20 cellular contexts compared by ENCODE assay signal in genomic region chr16:50519602-50520001, GRCh38. TPM values are rescaled to one million over a fixed set of nuclear protein-coding genes. Genes with fewer than 3 reads are reported as not detected.
DNase-seq lines count a peak whose midpoint lies in the region; ATAC-seq, FAIRE-seq and TF ChIP-seq lines count a peak whose summit lies in the region.
"Had no signal": no experiment of that assay in that cellular context is flagged by ENCODE, and none has a peak within 500 bp of the region (broad histone marks: within the 10 kb centered on the region; RNA-seq: fewer than 3 reads in every experiment).

No MANE protein-coding gene starts in this region.

- TF ChIP-seq POLR2A in K562 (conservative IDR thresholded peaks at IDR 0.05) (no peak), HepG2 (IDR thresholded peaks at IDR 0.05; ENCODE audit: insufficient read depth in 1 of 2, low read depth in 2 of 2, low read length in 2 of 2) (no peak)

- FAIRE-seq in K562 (lab: Jason Lieb, UNC) (no peak), HepG2 (lab: Jason Lieb, UNC) (no peak)
- FAIRE-seq: A549, G401.6, GM12892, H54 had no signal

- H3K9ac ChIP-seq in K562 (ENCODE audit: insufficient read depth in 1 of 2, low read depth in 2 of 2, low read length in 2 of 2), result no peak overlapping the region
- H3K9ac ChIP-seq in HepG2 (ENCODE audit: insufficient read depth, low read depth, low read length), result peak overlapping the region; percentile 42

- H4K20me1 ChIP-seq in K562 (replicated peaks; ENCODE audit: control insufficient read depth, insufficient read depth, low read length) (no peaks in the 10 kb centered on the region), HepG2 (ENCODE audit: insufficient read depth, low read length) (no peaks in the 10 kb centered on the region)

- POLR2A ChIA-PET in K562 (lab: Yijun Ruan, JAX) (no interaction called here), HepG2 (lab: Yijun Ruan, JAX) (interaction anchor here (0.8 to 6.6 kb wide), 15 partner anchors 9 to 147 kb away, joined by 3 to 143 read pairs (median 9); partner anchors contain the start of gene NKD1)

- intact Hi-C loops in K562 (cut with micrococcal nuclease) (no loop called here), dorsolateral prefrontal cortex (cut with DNase I) (loop anchor here in 1 of 2 donors (2.0 to 5.0 kb wide), 3 partner anchors 21 to 147 kb away; no protein-coding TSS in a partner anchor), HepG2 (cut with micrococcal nuclease; ENCODE audit: unreplicated experiment) (loop anchor here (1.0 to 5.0 kb wide), 6 partner anchors 11 to 147 kb away; no protein-coding TSS in a partner anchor)

- no peaks in the 10 kb centered on the region; a peak in 1 of 5 replicates for H3K27me3 ChIP-seq in K562 (ENCODE audit: control insufficient read depth in 2 of 2, insufficient read depth in 2 of 2, low read length in 2 of 2)
- H3K27me3 ChIP-seq in dorsolateral prefrontal cortex, result peaks cover 0 to 3% (median 0%) of the 10 kb centered on the region in 45 donors
- H3K27me3 ChIP-seq in HepG2 (ENCODE audit: control insufficient read depth in 1 of 2, insufficient read depth in 2 of 2, low read length in 2 of 2), result no peaks in the 10 kb centered on the region

- H3K4me2 ChIP-seq in K562 (ENCODE audit: insufficient read depth, low read length) (no peak overlapping the region), HepG2 (ENCODE audit: low read depth, low read length) (no peak overlapping the region)
- H3K4me2 ChIP-seq: A549 had no signal

- TF ChIP-seq CTCF in K562 (IDR thresholded peaks at IDR 0.05 in 2 of 3, conservative IDR thresholded peaks at IDR 0.05 in 1 of 3; ENCODE audit: insufficient read depth in 2 of 3, low read depth in 1 of 3, low read length in 3 of 3) (no peak), dorsolateral prefrontal cortex (IDR thresholded peaks at IDR 0.05 in 54 of 56, conservative IDR thresholded peaks at IDR 0.05 in 2 of 56; ENCODE audit: low read depth in 1 of 56, partially characterized antibody in 56 of 56) (no peak), HepG2 (CRISPR knock-in tag; IDR thresholded peaks at IDR 0.05) (no peak)

- CTCF ChIA-PET in K562 (lab: Yijun Ruan, JAX; ENCODE audit: low intra/inter-chr PET ratio) (no interaction called here), HepG2 (lab: Yijun Ruan, JAX; ENCODE audit: low intra/inter-chr PET ratio, low total read pairs) (no interaction called here)

- in situ Hi-C loops in K562 (cut with MboI) (loop anchor here (25.0 kb wide), 1 partner anchor 307 kb away; no protein-coding TSS in a partner anchor), HepG2 (cut with HindIII; ENCODE audit: extremely low pct_ligation_motif_present, low pct_unique_long_range_greater_than_20kb) (no loop called here)

- TF ChIP-seq EP300 in K562 (IDR thresholded peaks at IDR 0.05; ENCODE audit: low read length) (no peak), HepG2 (IDR thresholded peaks at IDR 0.05; ENCODE audit: low read depth in 2 of 2, low read length in 2 of 2) (no peak), HepG2 (CRISPR knock-in tag; IDR thresholded peaks at IDR 0.05; ENCODE audit: borderline replicate concordance) (no peak)

- H3K9me3 ChIP-seq in K562 (replicated peaks; ENCODE audit: control insufficient read depth, insufficient read depth, low read depth, low read length), result no peaks in the 10 kb centered on the region
- peaks cover 28% of the 10 kb centered on the region for H3K9me3 ChIP-seq in HepG2 (ENCODE audit: low read length)

- H3K27ac ChIP-seq in K562 (ENCODE audit: extremely low read depth, low read depth, low read length) (no peak overlapping the region), dorsolateral prefrontal cortex (peak overlapping the region in 47 of 59 donors; percentile 4 to 93 (median 82)), HepG2 (ENCODE audit: extremely low read length, insufficient read depth, low read length) (peak overlapping the region; percentile 89), substantia nigra (ENCODE audit: low read depth, low read length, poor library complexity, severe bottlenecking) (peak overlapping the region; percentile 75)
- H3K27ac ChIP-seq: A549 had no signal

- H3K79me2 ChIP-seq in K562 (ENCODE audit: control insufficient read depth, insufficient read depth, low read length), result no peaks in the 10 kb centered on the region
- H3K79me2 ChIP-seq in HepG2 (ENCODE audit: insufficient read depth, low read length), result peaks cover 45% of the 10 kb centered on the region

- no peaks in the 10 kb centered on the region for H3K9me1 ChIP-seq in K562 (ENCODE audit: control insufficient read depth, insufficient read depth, low read length)

- TF ChIP-seq RAD21 in K562 (CRISPR knock-in tag; conservative IDR thresholded peaks at IDR 0.05 in 1 of 2, IDR thresholded peaks at IDR 0.05 in 1 of 2) (no peak), HepG2 (CRISPR knock-in tag; IDR thresholded peaks at IDR 0.05) (no peak)

- BruUV-seq in K562 (replicated peaks; lab: Mats Ljungman, UMichigan) (no TSS peak), HepG2 (replicated peaks; lab: Mats Ljungman, UMichigan) (no TSS peak)

- ATAC-seq in K562 (no peak), HepG2 (no peak)
- ATAC-seq: A549 had no signal

- H3K4me1 ChIP-seq in K562 (replicated peaks in 1 of 2; ENCODE audit: control insufficient read depth in 2 of 2, insufficient read depth in 2 of 2, low read length in 2 of 2), result no peaks in the 10 kb centered on the region
- H3K4me1 ChIP-seq in HepG2 (ENCODE audit: insufficient read depth, low read length), result peaks cover 75% of the 10 kb centered on the region
- H3K4me1 ChIP-seq: A549 had no signal

- no peak overlapping the region for H3K4me3 ChIP-seq in K562
- H3K4me3 ChIP-seq in dorsolateral prefrontal cortex, result no peak overlapping the region
- H3K4me3 ChIP-seq in HepG2 (replicated peaks in 1 of 3; ENCODE audit: insufficient read depth in 1 of 3, low read depth in 2 of 3, low read length in 3 of 3), result no peak overlapping the region
- H3K4me3 ChIP-seq: A549 had no signal

- 0% methylated on average over 3 of the region's 3 CpGs for WGBS in K562 (ENCODE audit: insufficient coverage, low coverage, missing lambda C conversion rate)
- WGBS in HepG2 (ENCODE audit: low lambda C conversion rate), result 94% methylated on average over 3 of the region's 3 CpGs

- DNase-seq in K562 (ENCODE audit: extremely low read depth in 1 of 4, low spot score in 3 of 4) (no peak), dorsolateral prefrontal cortex (no peak), HepG2 (ENCODE audit: low spot score) (no peak), substantia nigra (lab: John Stamatoyannopoulos, UW) (no peak), D341Med (ENCODE audit: low spot score) (no peak)
- no peak for DNase-seq in activated T-cell treated with anti-CD3 and anti-CD28 coated beads, Interleukin-2, amount 50 U/mL, for 48 hours
- DNase-seq in activated effector memory CD4-positive, alpha-beta T cell treated with anti-CD3 and anti-CD28 coated beads, Interleukin-2, amount 50 U/mL, for 16 hours, result no peak
- DNase-seq: 8988T; ACHN; Calu3; CD4-positive, alpha-beta memory T cell; COR-L47; DMS153; DND-41; GOT3; HCEC 1CT had no signal

- no peaks in the 10 kb centered on the region for H3K36me3 ChIP-seq in K562 (ENCODE audit: control insufficient read depth, insufficient read depth, low read length)
- peaks cover 20 to 46% of the 10 kb centered on the region in 2 experiments for H3K36me3 ChIP-seq in HepG2 (replicated peaks in 1 of 2; ENCODE audit: control insufficient read depth in 1 of 2, insufficient read depth in 2 of 2, low read length in 2 of 2)

- H2AFZ ChIP-seq in K562 (ENCODE audit: low read depth, low read length) (no peak overlapping the region), HepG2 (ENCODE audit: low read length) (no peak overlapping the region)

RNA-seq across cellular contexts. Expression of gene NKD1, which starts 28.6 kb away (rescaled TPM):
- 0.02 TPM in 1 of 2 replicates, not detected in the other for total RNA-seq in K562 (2011; cell fraction: chromatin; rRNA removed; ENCODE audit: low replicate concordance)
- total RNA-seq in K562 (2011; cell fraction: nucleolus; rRNA removed), result not detected in 2 replicates
- under 0.01 and 0.08 TPM in 2 replicates for total RNA-seq in K562 (2011; cell fraction: nucleoplasm; rRNA removed)
- 0.04 and 0.18 TPM in 2 replicates for total RNA-seq in K562 (2014; rRNA removed)
- total RNA-seq in K562 (2014; rRNA removed; fragmentation: Illumina TruSeq; extraction: Trizol), result under 0.01 TPM in 2 replicates
- 0.07 and 0.08 TPM in 2 replicates for total RNA-seq in K562 (2015; rRNA removed; fragmentation: Illumina TruSeq; extraction: Trizol)
- total RNA-seq in K562 (2021), result 0.22 and 0.24 TPM in 2 replicates
- polyA plus RNA-seq in K562 (2011; rRNA removed), result under 0.01 and 0.11 TPM in 2 replicates
- polyA plus RNA-seq in K562 (2011; cell fraction: cytosol; rRNA removed), result under 0.01 and 0.39 TPM in 2 replicates
- 0.11 and 0.33 TPM in 2 replicates for polyA plus RNA-seq in K562 (2011; cell fraction: nucleus; rRNA removed)
- 0.03 and 0.04 TPM in 2 replicates for polyA plus RNA-seq in K562 (2012)
- polyA plus RNA-seq in K562 (2014; fragmentation: Illumina TruSeq; extraction: Trizol), result 0.01 and 0.07 TPM in 2 replicates
- not detected for polyA plus RNA-seq in K562 (2014; fragmentation: Nextera tagmentation; extraction: Ambion mirVana)
- 0.04 TPM in 1 of 2 replicates, not detected in the other for polyA plus RNA-seq in K562 (2014; rRNA removed)
- polyA minus RNA-seq in K562 (2011; rRNA and poly(A)+ RNA removed), result under 0.01 TPM in 2 replicates
- not detected in 2 replicates for polyA minus RNA-seq in K562 (2011; cell fraction: cytosol; rRNA and poly(A)+ RNA removed)
- polyA minus RNA-seq in K562 (2011; cell fraction: nucleus; rRNA and poly(A)+ RNA removed), result under 0.01 and 0.22 TPM in 2 replicates
- total RNA-seq in dorsolateral prefrontal cortex, result 10 to 100 TPM in 89 of 120 experiments, 1 to 10 TPM in 31; 3.8 to 25.7 (median 12.7) TPM
- 59.0 and 70.4 TPM in 2 replicates for total RNA-seq in HepG2 (2016; rRNA removed; fragmentation: Illumina TruSeq; extraction: Trizol)
- total RNA-seq in HepG2 (2016; cell fraction: cytosol; rRNA removed; fragmentation: Illumina TruSeq; extraction: Trizol; ENCODE audit: low read depth), result 19.9 and 25.5 TPM in 2 replicates
- total RNA-seq in HepG2 (2016; cell fraction: insoluble cytoplasmic fraction; rRNA removed; fragmentation: Illumina TruSeq; extraction: Trizol), result 50.0 and 70.7 TPM in 2 replicates
- 136 and 148 TPM in 2 replicates for total RNA-seq in HepG2 (2016; cell fraction: membrane; rRNA removed; fragmentation: Illumina TruSeq; extraction: Trizol)
- total RNA-seq in HepG2 (2016; cell fraction: nucleus; rRNA removed; fragmentation: Illumina TruSeq; extraction: Trizol), result 61.9 and 70.6 TPM in 2 replicates
- 86.1 and 121 TPM in 2 replicates for polyA plus RNA-seq in HepG2 (2011; rRNA removed)
- polyA plus RNA-seq in HepG2 (2011; cell fraction: cytosol; rRNA removed), result 22.3 and 49.7 TPM in 2 replicates
- polyA plus RNA-seq in HepG2 (2011; cell fraction: nucleus; rRNA removed), result 150 and 275 TPM in 2 replicates
- polyA plus RNA-seq in HepG2 (2012), result 58.7 and 76.3 TPM in 2 replicates
- 106 and 127 TPM in 2 replicates for polyA plus RNA-seq in HepG2 (2016; cell fraction: cytosol; fragmentation: Illumina TruSeq; extraction: Trizol; ENCODE audit: low read depth)
- 95.8 and 124 TPM in 2 replicates for polyA plus RNA-seq in HepG2 (2016; cell fraction: insoluble cytoplasmic fraction; fragmentation: Illumina TruSeq; extraction: Trizol; ENCODE audit: low read depth)
- polyA plus RNA-seq in HepG2 (2016; cell fraction: membrane; fragmentation: Illumina TruSeq; extraction: Trizol; ENCODE audit: low read depth), result 156 and 170 TPM in 2 replicates
- 155 and 169 TPM in 2 replicates for polyA plus RNA-seq in HepG2 (2016; cell fraction: nucleus; fragmentation: Illumina TruSeq; extraction: Trizol; ENCODE audit: insufficient read depth, low read depth)
- 0.02 and 110 TPM in 2 replicates for polyA minus RNA-seq in HepG2 (2011; rRNA and poly(A)+ RNA removed; ENCODE audit: low replicate concordance)
- polyA minus RNA-seq in HepG2 (2011; cell fraction: cytosol; rRNA and poly(A)+ RNA removed), result 14.3 and 28.8 TPM in 2 replicates
- 43.1 and 57.6 TPM in 2 replicates for polyA minus RNA-seq in HepG2 (2011; cell fraction: nucleus; rRNA and poly(A)+ RNA removed)

Comparison
In these comparisons a context has a peak if more than half of its experiments do, and no peak if none do; other contexts are left out.
1. Of the 241 proteins assayed by ChIP-seq in both HepG2 and K562: peak only in HepG2: ADNP, CHD4, KDM1A and RBFOX2; only in K562: none; in both: none; in neither: 237.